ENCODE assay signal across 9 cellular contexts in the genomic region with DNA sequence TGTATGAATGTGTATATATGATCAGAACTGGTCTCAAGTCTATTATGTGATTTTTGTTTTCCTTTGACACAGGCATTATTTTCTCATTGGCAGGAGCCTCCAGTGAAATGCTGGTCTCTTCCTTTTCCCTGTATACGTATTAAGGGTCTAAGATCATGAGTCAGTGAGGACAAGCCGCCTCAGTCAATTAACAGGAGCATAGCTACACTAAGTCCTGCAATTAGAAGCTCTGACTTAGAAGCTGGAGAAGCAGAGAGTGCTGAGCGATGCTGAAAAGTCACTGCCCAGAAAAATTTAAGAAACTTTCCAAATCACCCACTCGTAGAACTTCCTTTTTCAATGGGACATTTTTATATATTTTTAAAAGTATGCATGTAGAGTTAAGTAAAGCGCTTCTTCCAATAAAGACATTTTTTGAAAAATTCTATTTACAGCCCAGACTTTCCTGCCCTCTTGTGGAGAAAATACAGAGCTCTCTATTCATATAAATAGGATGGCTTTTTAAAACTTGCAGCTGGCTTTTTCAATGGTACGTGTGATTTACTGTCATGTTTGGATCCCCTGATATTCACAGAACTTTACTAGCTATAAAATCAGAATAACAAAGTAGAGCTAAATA.
DNase-seq lines count a peak whose midpoint lies in the region; ATAC-seq and TF ChIP-seq lines count a peak whose summit lies in the region.
"Had no signal": no experiment of that assay in that cellular context is flagged by ENCODE, and none has a peak within 500 bp of the region (broad histone marks: within the 10 kb centered on the region; RNA-seq: fewer than 3 reads in every experiment).

No MANE protein-coding gene starts in this region.

- no peak overlapping the region for H3K4me3 ChIP-seq in Jurkat, Clone E6-1 (ENCODE audit: low read length)
- no peak overlapping the region for H3K4me3 ChIP-seq in ascending aorta
- H3K4me3 ChIP-seq in lower lobe of right lung = no peak overlapping the region

- peak; percentile 8 for DNase-seq in COLO829 (ENCODE audit: low spot score)
- peak; percentile 10 for DNase-seq in Jurkat, Clone E6-1 (ENCODE audit: low read depth, low spot score)
- no peak for DNase-seq in ascending aorta (ENCODE audit: low spot score in 2 of 2)
- DNase-seq in lower lobe of right lung = no peak
- DNase-seq in activated CD4-positive, alpha-beta T cell treated with anti-CD3 and anti-CD28 coated beads, Interleukin-2, amount 50 U/mL, for 48 hours = no peak
- no peak for DNase-seq in activated naive CD8-positive, alpha-beta T cell treated with anti-CD3 and anti-CD28 coated beads, Interleukin-2, amount 50 U/mL, for 24 hours
- DNase-seq in NCI-H1105 treated with DMSO at 0.1 percent for 48 hours (lab: John Stamatoyannopoulos, UW) = no peak
- DNase-seq in ureter (ENCODE audit: low spot score) = no peak
- DNase-seq: SHP77 had no signal

- no peak overlapping the region for H3K27ac ChIP-seq in ascending aorta
- H3K27ac ChIP-seq in lower lobe of right lung = no peak overlapping the region

- H3K4me3 Mint-ChIP-seq in activated naive CD8-positive, alpha-beta T cell treated with anti-CD3 and anti-CD28 coated beads, Interleukin-2, amount 50 U/mL, for 24 hours = no peak overlapping the region

- no peak overlapping the region for H3K27ac Mint-ChIP-seq in activated naive CD8-positive, alpha-beta T cell treated with anti-CD3 and anti-CD28 coated beads, Interleukin-2, amount 50 U/mL, for 24 hours

- no peaks in the 10 kb centered on the region for H3K27me3 ChIP-seq in ascending aorta
- H3K27me3 ChIP-seq in lower lobe of right lung (ENCODE audit: low read depth) = peaks cover 4% of the 10 kb centered on the region

- H3K9me3 ChIP-seq in ascending aorta (no peaks in the 10 kb centered on the region), lower lobe of right lung (no peaks in the 10 kb centered on the region)

- ATAC-seq in lower lobe of right lung = no peak
- no peak for ATAC-seq in activated naive CD8-positive, alpha-beta T cell treated with anti-CD3 and anti-CD28 coated beads, Interleukin-2, amount 50 U/mL, for 24 hours

- H3K4me1 ChIP-seq in ascending aorta = no peaks in the 10 kb centered on the region
- H3K4me1 ChIP-seq in lower lobe of right lung = no peaks in the 10 kb centered on the region

- H3K36me3 ChIP-seq in ascending aorta (no peaks in the 10 kb centered on the region), lower lobe of right lung (no peaks in the 10 kb centered on the region)

- H3K4me1 Mint-ChIP-seq in activated naive CD8-positive, alpha-beta T cell treated with anti-CD3 and anti-CD28 coated beads, Interleukin-2, amount 50 U/mL, for 24 hours = no peaks in the 10 kb centered on the region

- TF ChIP-seq CTCF in ascending aorta (IDR thresholded peaks at IDR 0.05) (peak in 2 of 3 experiments; percentile 16 to 23), lower lobe of right lung (IDR thresholded peaks at IDR 0.05) (peak; percentile 30)

- intact Hi-C loops in ascending aorta (cut with DNase I) = loop anchor here (5.0 kb wide), 1 partner anchor 159 kb away; no protein-coding TSS in a partner anchor
- intact Hi-C loops in lower lobe of right lung (cut with DNase I) = no loop called here

- no peaks in the 10 kb centered on the region for H3K36me3 Mint-ChIP-seq in activated naive CD8-positive, alpha-beta T cell treated with anti-CD3 and anti-CD28 coated beads, Interleukin-2, amount 50 U/mL, for 24 hours (ENCODE audit: low read depth)

- H3K9me3 Mint-ChIP-seq in activated naive CD8-positive, alpha-beta T cell treated with anti-CD3 and anti-CD28 coated beads, Interleukin-2, amount 50 U/mL, for 24 hours = no peaks in the 10 kb centered on the region

- H3K27me3 Mint-ChIP-seq in activated naive CD8-positive, alpha-beta T cell treated with anti-CD3 and anti-CD28 coated beads, Interleukin-2, amount 50 U/mL, for 24 hours = peaks cover 5% of the 10 kb centered on the region

Comparison
In these comparisons a context has a peak if more than half of its experiments do, and no peak if none do; other contexts are left out.
1. DNase-seq: peak in COLO829 (single experiment) and Jurkat, Clone E6-1 (single experiment); none in ascending aorta (0 of 2), lower lobe of right lung (single experiment), activated CD4-positive, alpha-beta T cell treated with anti-CD3 and anti-CD28 coated beads, Interleukin-2, amount 50 U/mL, for 48 hours (0 of 2), activated naive CD8-positive, alpha-beta T cell treated with anti-CD3 and anti-CD28 coated beads, Interleukin-2, amount 50 U/mL, for 24 hours (single experiment), NCI-H1105 treated with DMSO at 0.1 percent for 48 hours (single experiment) and ureter (single experiment).